9 cellular contexts compared by ENCODE assay signal in the genomic region with DNA sequence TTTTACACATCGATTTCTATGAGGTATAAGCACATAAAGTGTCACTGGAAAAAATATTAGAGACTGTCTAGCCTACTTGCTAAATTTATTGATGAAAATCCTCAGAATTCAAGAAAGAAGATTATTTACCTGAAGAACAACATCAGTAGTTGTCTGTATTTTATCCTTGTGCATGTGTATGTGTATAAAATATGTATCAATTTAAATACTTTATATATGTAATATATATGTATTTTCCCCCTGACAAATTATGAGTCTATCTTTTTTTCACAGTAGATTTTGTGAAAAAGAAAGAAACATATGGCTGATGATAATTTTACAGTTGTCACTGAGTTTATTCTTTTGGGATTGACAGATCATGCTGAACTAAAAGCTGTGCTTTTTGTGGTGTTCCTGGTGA. TPM values are rescaled to one million over a fixed set of nuclear protein-coding genes. Genes with fewer than 3 reads are reported as not detected.
"Had no signal": no experiment of that assay in that cellular context is flagged by ENCODE, and none has a peak within 500 bp of the region (broad histone marks: within the 10 kb centered on the region; RNA-seq: fewer than 3 reads in every experiment).

TSS of gene OR5J2 (plus strand) at position 301 of the 400 bp plus-strand sequence. CDS start at position 301, 0 bp downstream.

- DNase-seq: GDM1, GF-D8 had no signal

- FAIRE-seq: G401.6, GM12878, GM12891, GM12892, GM18507, GM19239 had no signal

- H3K4me3 ChIP-seq: GM12878 had no signal

- ATAC-seq: GM12878 had no signal

RNA-seq across cellular contexts. Expression of gene OR5J2, which starts in this region (rescaled TPM):
- total RNA-seq: G401, GM12878 had no signal
- polyA plus RNA-seq: GM12878 had no signal
